In the genomic region with DNA sequence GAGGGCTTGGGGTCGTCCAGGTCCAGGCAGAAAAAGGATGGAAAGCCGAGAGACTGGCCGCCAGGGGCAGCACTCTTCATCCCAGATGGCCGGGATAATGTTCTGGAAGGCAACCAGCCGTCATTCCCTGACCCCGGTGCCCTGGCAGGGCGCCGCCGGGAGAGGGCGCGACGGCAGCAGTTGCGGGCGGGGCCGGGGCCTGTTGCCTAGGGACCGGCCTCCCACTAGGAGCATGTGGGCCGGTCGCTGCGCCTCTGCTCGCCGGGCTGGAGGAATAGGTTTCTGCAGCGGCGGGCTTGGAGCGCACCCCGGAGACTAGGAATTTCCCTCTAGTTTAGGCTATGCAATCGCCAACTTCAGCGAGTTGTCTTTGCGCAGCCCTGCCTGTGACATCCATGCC, we compare ENCODE assay signal across 9 cellular contexts. TPM values are rescaled to one million over a fixed set of nuclear protein-coding genes. Genes with fewer than 3 reads are reported as not detected.
DNase-seq lines count a peak whose midpoint lies in the region; ATAC-seq and TF ChIP-seq lines count a peak whose summit lies in the region.
"Had no signal": no experiment of that assay in that cellular context is flagged by ENCODE, and none has a peak within 500 bp of the region (broad histone marks: within the 10 kb centered on the region; RNA-seq: fewer than 3 reads in every experiment).

No MANE protein-coding gene starts in this region.

- 13 to 22% methylated on average over 22 to 23 of the region's 28 CpGs for WGBS in lower leg skin, 2 donors
- WGBS in upper lobe of left lung, 2 donors = 28% methylated on average over 23 to 27 of the region's 28 CpGs

- H3K4me1 ChIP-seq in upper lobe of left lung = no peaks in the 10 kb centered on the region

- no peaks in the 10 kb centered on the region for H3K4me1 Mint-ChIP-seq in activated CD4-positive, alpha-beta T cell treated with anti-CD3 and anti-CD28 coated beads, Interleukin-2, amount 10 ng/mL, durations not matched to agents 7 days and 5 days
- peaks cover 0 to 2% (median 0%) of the 10 kb centered on the region in 4 donors for H3K4me1 Mint-ChIP-seq in naive thymus-derived CD8-positive, alpha-beta T cell
- H3K4me1 Mint-ChIP-seq: CD4-positive, CD25-positive, alpha-beta regulatory T cell had no signal

- peak; percentile 53 for DNase-seq in NCI-H2196 (lab: John Stamatoyannopoulos, UW; ENCODE audit: unreplicated experiment)
- DNase-seq in NCI-H2196 treated with DMSO at 0.1 percent for 48 hours (lab: John Stamatoyannopoulos, UW; ENCODE audit: unreplicated experiment) = no peak
- peak; percentile 29 to 57 for DNase-seq in dermis microvascular lymphatic vessel endothelial cell (ENCODE audit: low read depth in 2 of 2)
- DNase-seq in lower leg skin (ENCODE audit: low spot score in 2 of 2) = peak; percentile 48 to 90
- peak; percentile 59 to 94 for DNase-seq in upper lobe of left lung
- DNase-seq in activated CD4-positive, alpha-beta T cell treated with anti-CD3 and anti-CD28 coated beads, Interleukin-2, amount 10 ng/mL, durations not matched to agents 7 days and 5 days = no peak
- no peak for DNase-seq in naive thymus-derived CD8-positive, alpha-beta T cell
- DNase-seq: CD4-positive, CD25-positive, alpha-beta regulatory T cell had no signal

- no peaks in the 10 kb centered on the region for H3K27me3 ChIP-seq in upper lobe of left lung

- no peak overlapping the region for H3K27ac ChIP-seq in upper lobe of left lung

- no peak overlapping the region for H3K4me3 Mint-ChIP-seq in activated CD4-positive, alpha-beta T cell treated with anti-CD3 and anti-CD28 coated beads, Interleukin-2, amount 10 ng/mL, durations not matched to agents 7 days and 5 days
- H3K4me3 Mint-ChIP-seq in naive thymus-derived CD8-positive, alpha-beta T cell = no peak overlapping the region
- H3K4me3 Mint-ChIP-seq: CD4-positive, CD25-positive, alpha-beta regulatory T cell had no signal

- TF ChIP-seq CTCF in lower leg skin (IDR thresholded peaks at IDR 0.05) (no peak), upper lobe of left lung (IDR thresholded peaks at IDR 0.05) (peak; percentile 26 to 75 (median 48))

- no peaks in the 10 kb centered on the region for H3K9me3 Mint-ChIP-seq in activated CD4-positive, alpha-beta T cell treated with anti-CD3 and anti-CD28 coated beads, Interleukin-2, amount 10 ng/mL, durations not matched to agents 7 days and 5 days
- no peaks in the 10 kb centered on the region for H3K9me3 Mint-ChIP-seq in naive thymus-derived CD8-positive, alpha-beta T cell
- H3K9me3 Mint-ChIP-seq: CD4-positive, CD25-positive, alpha-beta regulatory T cell had no signal

- no peak for TF ChIP-seq EP300 in upper lobe of left lung (IDR thresholded peaks at IDR 0.05)

- no peaks in the 10 kb centered on the region for H3K9me3 ChIP-seq in upper lobe of left lung

- intact Hi-C loops in lower leg skin (cut with DNase I; ENCODE audit: low total_unique reads) = no loop called here

- no peaks in the 10 kb centered on the region for H3K36me3 ChIP-seq in upper lobe of left lung

- H3K36me3 Mint-ChIP-seq in activated CD4-positive, alpha-beta T cell treated with anti-CD3 and anti-CD28 coated beads, Interleukin-2, amount 10 ng/mL, durations not matched to agents 7 days and 5 days (ENCODE audit: low read depth) = no peaks in the 10 kb centered on the region
- no peaks in the 10 kb centered on the region for H3K36me3 Mint-ChIP-seq in naive thymus-derived CD8-positive, alpha-beta T cell
- H3K36me3 Mint-ChIP-seq: CD4-positive, CD25-positive, alpha-beta regulatory T cell had no signal

- H3K4me3 ChIP-seq in lower leg skin (ENCODE audit: low read depth, poor library complexity, severe bottlenecking) (no peak overlapping the region), upper lobe of left lung (no peak overlapping the region)

- H3K27ac Mint-ChIP-seq in activated CD4-positive, alpha-beta T cell treated with anti-CD3 and anti-CD28 coated beads, Interleukin-2, amount 10 ng/mL, durations not matched to agents 7 days and 5 days = no peak overlapping the region
- H3K27ac Mint-ChIP-seq in naive thymus-derived CD8-positive, alpha-beta T cell = no peak overlapping the region
- H3K27ac Mint-ChIP-seq: CD4-positive, CD25-positive, alpha-beta regulatory T cell had no signal

- TF ChIP-seq POLR2A in lower leg skin (IDR thresholded peaks at IDR 0.05) (no peak), upper lobe of left lung (IDR thresholded peaks at IDR 0.05) (no peak)

- no peaks in the 10 kb centered on the region for H3K27me3 Mint-ChIP-seq in activated CD4-positive, alpha-beta T cell treated with anti-CD3 and anti-CD28 coated beads, Interleukin-2, amount 10 ng/mL, durations not matched to agents 7 days and 5 days
- H3K27me3 Mint-ChIP-seq in naive thymus-derived CD8-positive, alpha-beta T cell = no peaks in the 10 kb centered on the region
- H3K27me3 Mint-ChIP-seq: CD4-positive, CD25-positive, alpha-beta regulatory T cell had no signal

- POLR2A ChIA-PET in activated CD4-positive, alpha-beta T cell treated with anti-CD3 and anti-CD28 coated beads, Interleukin-2, amount 10 ng/mL, durations not matched to agents 7 days and 5 days (lab: Charles Lee) = no interaction called here
- POLR2A ChIA-PET in naive thymus-derived CD8-positive, alpha-beta T cell (lab: Charles Lee) = no interaction called here

- peak; percentile 60 to 90 for ATAC-seq in upper lobe of left lung (ENCODE audit: low FRiP score in 2 of 2)
- no peak for ATAC-seq in naive thymus-derived CD8-positive, alpha-beta T cell
- ATAC-seq in GM21825 (IDR thresholded peaks at IDR 0.05; ENCODE audit: unreplicated experiment) = no peak

- CTCF ChIA-PET in activated CD4-positive, alpha-beta T cell treated with anti-CD3 and anti-CD28 coated beads, Interleukin-2, amount 10 ng/mL, durations not matched to agents 7 days and 5 days (lab: Charles Lee) = no interaction called here

RNA-seq across cellular contexts. Expression of a gene that starts 11.0 kb away (rescaled TPM):
- not detected in 2 replicates for total RNA-seq in dermis microvascular lymphatic vessel endothelial cell
- total RNA-seq in lower leg skin = not detected
- total RNA-seq in upper lobe of left lung = not detected
- under 1 TPM; 0.15 to 0.20 TPM for total RNA-seq in activated CD4-positive, alpha-beta T cell treated with anti-CD3 and anti-CD28 coated beads, Interleukin-2, amount 10 ng/mL, durations not matched to agents 7 days and 5 days
- not detected for total RNA-seq in naive thymus-derived CD8-positive, alpha-beta T cell
- not detected for polyA plus RNA-seq in naive thymus-derived CD8-positive, alpha-beta T cell
- total RNA-seq: CD4-positive, CD25-positive, alpha-beta regulatory T cell had no signal
- polyA plus RNA-seq: CD4-positive, CD25-positive, alpha-beta regulatory T cell had no signal

Comparison
In these comparisons a context has a peak if more than half of its experiments do, and no peak if none do; other contexts are left out.
1. DNase-seq: peak in NCI-H2196 (single experiment), dermis microvascular lymphatic vessel endothelial cell (2 of 2), lower leg skin (2 of 2) and upper lobe of left lung (2 of 2); none in NCI-H2196 treated with DMSO at 0.1 percent for 48 hours (single experiment), activated CD4-positive, alpha-beta T cell treated with anti-CD3 and anti-CD28 coated beads, Interleukin-2, amount 10 ng/mL, durations not matched to agents 7 days and 5 days (single experiment) and naive thymus-derived CD8-positive, alpha-beta T cell (0 of 10).
2. CTCF ChIP-seq: peak in upper lobe of left lung (6 of 6); none in lower leg skin (0 of 3).
3. ATAC-seq: peak in upper lobe of left lung (2 of 2); none in naive thymus-derived CD8-positive, alpha-beta T cell (0 of 2) and GM21825 (single experiment).